Comparison of ENCODE assay signal across 17 cellular contexts in the genomic region with DNA sequence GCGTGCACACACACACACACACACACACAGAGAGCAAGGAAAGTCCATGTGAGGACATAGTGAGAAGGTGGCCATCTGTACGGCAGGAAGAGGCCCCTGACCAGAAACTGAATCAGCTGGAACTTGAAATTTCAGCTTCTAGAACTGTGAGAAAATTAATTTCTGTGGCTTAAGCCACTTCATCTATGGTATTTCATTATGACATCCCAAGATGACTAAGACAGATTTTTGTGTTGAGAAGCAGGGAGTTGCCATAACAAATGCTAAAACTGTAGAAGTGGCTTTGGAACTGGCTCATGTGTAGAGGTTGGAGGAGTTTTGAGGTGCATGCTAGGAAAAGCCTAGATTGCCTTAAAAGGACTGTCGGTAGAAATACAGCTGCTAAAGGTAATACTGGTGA.
DNase-seq lines count a peak whose midpoint lies in the region; ATAC-seq and TF ChIP-seq lines count a peak whose summit lies in the region.
"Had no signal": no experiment of that assay in that cellular context is flagged by ENCODE, and none has a peak within 500 bp of the region (broad histone marks: within the 10 kb centered on the region; RNA-seq: fewer than 3 reads in every experiment).

No MANE protein-coding gene starts in this region.

- no peak overlapping the region for H4K91ac ChIP-seq in mesenchymal stem cell (ENCODE audit: low read length)

- H3K79me1 ChIP-seq in mesenchymal stem cell (replicated peaks; ENCODE audit: low read length, poor library complexity, severe bottlenecking), result no peaks in the 10 kb centered on the region

- H2BK12ac ChIP-seq in mesenchymal stem cell (ENCODE audit: low read length in 2 of 2), result peak overlapping the region in 1 of 2 experiments; percentile 21

- peaks cover 3% of the 10 kb centered on the region for H3K4me1 ChIP-seq in mesenchymal stem cell (ENCODE audit: control insufficient read depth, insufficient read depth, low read depth, low read length)

- H3K18ac ChIP-seq in mesenchymal stem cell (ENCODE audit: low read depth in 1 of 2, low read length in 2 of 2), result no peak overlapping the region

- no peak overlapping the region for H3K4me2 ChIP-seq in mesenchymal stem cell (ENCODE audit: low read length, poor library complexity, severe bottlenecking)

- H3K27me3 ChIP-seq in mesenchymal stem cell (ENCODE audit: control insufficient read depth in 1 of 2, insufficient read depth in 1 of 2, low read length in 2 of 2), result peaks cover 0 to 12% of the 10 kb centered on the region in 2 experiments

- H2BK15ac ChIP-seq in mesenchymal stem cell (ENCODE audit: low read depth, poor library complexity, severe bottlenecking), result no peak overlapping the region

- H3K9ac ChIP-seq in mesenchymal stem cell (ENCODE audit: low read length), result no peak overlapping the region

- no peak overlapping the region for H2BK120ac ChIP-seq in mesenchymal stem cell (ENCODE audit: low read depth, low read length)

- ATAC-seq in HG03571 (IDR thresholded peaks at IDR 0.05; ENCODE audit: unreplicated experiment), result no peak
- ATAC-seq: Panc1 had no signal

- H2AK5ac ChIP-seq in mesenchymal stem cell (ENCODE audit: low read length, severe bottlenecking), result no peak overlapping the region

- peak; percentile 72 for DNase-seq in EH (ENCODE audit: low read depth)
- peak; percentile 18 for DNase-seq in HT1080 (ENCODE audit: low read depth)
- peak; percentile 31 for DNase-seq in dedifferentiated amniotic fluid mesenchymal stem cell (ENCODE audit: extremely low spot score)
- DNase-seq in mesenchymal stem cell, result peak; percentile 34
- DNase-seq in GM20000 (ENCODE audit: low spot score), result no peak
- DNase-seq in iPS-NIHi11 (ENCODE audit: low spot score), result no peak
- no peak for DNase-seq in NCI-H187 treated with DMSO at 0.1 percent for 48 hours (lab: John Stamatoyannopoulos, UW)
- DNase-seq: Calu3; CD4-positive, alpha-beta T cell; GDM1; H9; NCI-H1092 treated with DMSO at 0.1 percent for 48 hours; NCI-H1694 treated with DMSO at 0.1 percent for 48 hours; NCI-H774; SHP77 treated with DMSO at 0.1 percent for 48 hours had no signal

- H3K4me3 ChIP-seq in mesenchymal stem cell (ENCODE audit: insufficient read depth in 1 of 2, low read depth in 1 of 2, low read length in 2 of 2), result no peak overlapping the region

- TF ChIP-seq CTCF in GM20000 (IDR thresholded peaks at IDR 0.05; ENCODE audit: extremely low read depth, missing control alignments), result no peak

- H3K27ac ChIP-seq in mesenchymal stem cell (ENCODE audit: low read length, poor library complexity, severe bottlenecking), result no peak overlapping the region

- 100% methylated on average over 1 of the region's 3 CpGs for WGBS in mesenchymal stem cell

- no peak overlapping the region for H4K8ac ChIP-seq in mesenchymal stem cell (ENCODE audit: low read length)

- H2AFZ ChIP-seq in mesenchymal stem cell (ENCODE audit: low read depth, low read length), result no peak overlapping the region

- H3K14ac ChIP-seq in mesenchymal stem cell (ENCODE audit: low read length in 2 of 2), result no peak overlapping the region

- H3K23ac ChIP-seq in mesenchymal stem cell (ENCODE audit: low read length in 2 of 2), result no peak overlapping the region

- H3K4ac ChIP-seq in mesenchymal stem cell (ENCODE audit: low read depth in 1 of 2, low read length in 2 of 2), result no peak overlapping the region

- H3K9me3 ChIP-seq in mesenchymal stem cell (ENCODE audit: control insufficient read depth, low read length), result peaks cover 6% of the 10 kb centered on the region

- H3K36me3 ChIP-seq in mesenchymal stem cell (ENCODE audit: control insufficient read depth in 1 of 2, insufficient read depth in 2 of 2, low read depth in 1 of 2, low read length in 2 of 2), result no peaks in the 10 kb centered on the region

- H2BK5ac ChIP-seq in mesenchymal stem cell (ENCODE audit: low read depth, low read length, poor library complexity, severe bottlenecking), result no peak overlapping the region

Comparison
In these comparisons a context has a peak if more than half of its experiments do, and no peak if none do; other contexts are left out.
1. DNase-seq: peak in EH (single experiment), HT1080 (single experiment), dedifferentiated amniotic fluid mesenchymal stem cell (single experiment) and mesenchymal stem cell (single experiment); none in GM20000 (single experiment), iPS-NIHi11 (single experiment) and NCI-H187 treated with DMSO at 0.1 percent for 48 hours (single experiment).